In the genomic region with DNA sequence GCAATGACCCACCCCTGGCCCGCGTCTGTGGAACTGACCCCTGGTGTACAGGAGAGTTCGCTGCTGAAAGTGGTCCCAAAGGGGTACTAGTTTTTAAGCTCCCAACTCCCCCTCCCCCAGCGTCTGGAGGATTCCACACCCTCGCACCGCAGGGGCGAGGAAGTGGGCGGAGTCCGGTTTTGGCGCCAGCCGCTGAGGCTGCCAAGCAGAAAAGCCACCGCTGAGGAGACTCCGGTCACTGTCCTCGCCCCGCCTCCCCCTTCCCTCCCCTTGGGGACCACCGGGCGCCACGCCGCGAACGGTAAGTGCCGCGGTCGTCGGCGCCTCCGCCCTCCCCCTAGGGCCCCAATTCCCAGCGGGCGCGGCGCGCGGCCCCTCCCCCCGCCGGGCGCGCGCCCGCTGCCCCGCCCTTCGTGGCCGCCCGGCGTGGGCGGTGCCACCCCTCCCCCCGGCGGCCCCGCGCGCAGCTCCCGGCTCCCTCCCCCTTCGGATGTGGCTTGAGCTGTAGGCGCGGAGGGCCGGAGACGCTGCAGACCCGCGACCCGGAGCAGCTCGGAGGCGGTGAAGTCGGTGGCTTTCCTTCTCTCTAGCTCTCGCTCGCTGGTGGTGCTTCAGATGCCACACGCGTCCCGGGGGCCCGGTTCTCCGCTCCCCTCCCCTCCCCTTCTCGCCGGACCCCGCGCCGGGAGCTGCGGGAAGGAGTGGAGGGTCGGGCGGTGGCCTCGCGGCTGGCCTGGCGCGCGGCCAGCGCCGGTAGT, we compare ENCODE assay signal across 8 cellular contexts. TPM values are rescaled to one million over a fixed set of nuclear protein-coding genes. Genes with fewer than 3 reads are reported as not detected.
DNase-seq lines count a peak whose midpoint lies in the region; ATAC-seq and TF ChIP-seq lines count a peak whose summit lies in the region.

A gene (plus strand): TSS at position 485 of the 758 bp plus-strand sequence. CDS start 1,254 bp downstream, outside the sequence.

- ATAC-seq in GM21381 (IDR thresholded peaks at IDR 0.05; ENCODE audit: unreplicated experiment) = peak; percentile 45
- ATAC-seq in activated CD8-positive, alpha-beta memory T cell treated with anti-CD3 and anti-CD28 coated beads, Interleukin-2, amount 10 ng/mL, durations not matched to agents 7 days and 5 days = peak; percentile 50

- peak within 1 kb of the TSS; percentile 99 for H3K27ac Mint-ChIP-seq in activated CD8-positive, alpha-beta memory T cell treated with anti-CD3 and anti-CD28 coated beads, Interleukin-2, amount 10 ng/mL, durations not matched to agents 7 days and 5 days
- H3K27ac Mint-ChIP-seq in endodermal cell = peak within 1 kb of the TSS; percentile 100

- CTCF ChIA-PET in activated CD8-positive, alpha-beta memory T cell treated with anti-CD3 and anti-CD28 coated beads, Interleukin-2, amount 10 ng/mL, durations not matched to agents 7 days and 5 days (lab: Charles Lee) = interaction anchor here (0.6 to 2.1 kb wide), 4 partner anchors 12 to 110 kb away, joined by 3 to 6 read pairs (median 4); no protein-coding TSS in a partner anchor

- H3K36me3 ChIP-seq in NT2/D1 (ENCODE audit: insufficient read depth, insufficient read length, low read length) (peaks cover 68% of the 10 kb centered on the region), endodermal cell (ENCODE audit: control insufficient read depth, insufficient read depth, low read length) (peaks cover 55% of the 10 kb centered on the region)

- H3K9me3 ChIP-seq in NT2/D1 (ENCODE audit: insufficient read depth, low read length) = no peaks in the 10 kb centered on the region
- H3K9me3 ChIP-seq in endodermal cell (ENCODE audit: control insufficient read depth, low read length) = no peaks in the 10 kb centered on the region

- peaks cover 3% of the 10 kb centered on the region for H3K4me1 ChIP-seq in NT2/D1 (ENCODE audit: insufficient read depth, insufficient read length)
- H3K4me1 ChIP-seq in endodermal cell (ENCODE audit: control insufficient read depth, insufficient read depth, low read length) = no peaks in the 10 kb centered on the region

- TF ChIP-seq CTCF in endodermal cell (conservative IDR thresholded peaks at IDR 0.05) = no peak

- peak; percentile 97 for DNase-seq in COR-L47 (lab: John Stamatoyannopoulos, UW)
- DNase-seq in HUDEP-2 (lab: John Stamatoyannopoulos, UW; ENCODE audit: unreplicated experiment in 76 of 76) = peak; percentile 47 to 97 (median 90)
- peak; percentile 97 for DNase-seq in NT2/D1 (ENCODE audit: low read depth, low spot score)
- DNase-seq in activated CD8-positive, alpha-beta memory T cell treated with anti-CD3 and anti-CD28 coated beads, Interleukin-2, amount 10 ng/mL, durations not matched to agents 7 days and 5 days = peak; percentile 97
- peak; percentile 98 for DNase-seq in endodermal cell
- peak; percentile 98 for DNase-seq in mesenteric fat pad (ENCODE audit: low spot score)
- DNase-seq in stimulated activated CD8-positive, alpha-beta memory T cell treated with anti-CD3 and anti-CD28 coated beads, Interleukin-15, amount 100 ng/mL, for 24 hours (ENCODE audit: low read depth) = peak; percentile 77

- peak within 1 kb of the TSS; percentile 99 for H3K27ac ChIP-seq in endodermal cell (ENCODE audit: low read depth, low read length)

- peaks cover 8% of the 10 kb centered on the region for H3K27me3 Mint-ChIP-seq in activated CD8-positive, alpha-beta memory T cell treated with anti-CD3 and anti-CD28 coated beads, Interleukin-2, amount 10 ng/mL, durations not matched to agents 7 days and 5 days
- no peaks in the 10 kb centered on the region for H3K27me3 Mint-ChIP-seq in endodermal cell (ENCODE audit: insufficient read depth)

- H3K9ac ChIP-seq in NT2/D1 (ENCODE audit: insufficient read length, low read depth) (peak within 1 kb of the TSS; percentile 100), endodermal cell (ENCODE audit: extremely low read depth, low read length, poor library complexity, severe bottlenecking) (peak within 1 kb of the TSS; percentile 100)

- H3K4me3 ChIP-seq in NT2/D1 (ENCODE audit: insufficient read length, low read depth) (peak within 1 kb of the TSS; percentile 99), endodermal cell (ENCODE audit: low read length) (peak within 1 kb of the TSS; percentile 98)

- H3K9me3 Mint-ChIP-seq in activated CD8-positive, alpha-beta memory T cell treated with anti-CD3 and anti-CD28 coated beads, Interleukin-2, amount 10 ng/mL, durations not matched to agents 7 days and 5 days (ENCODE audit: low read depth) = no peaks in the 10 kb centered on the region
- no peaks in the 10 kb centered on the region for H3K9me3 Mint-ChIP-seq in endodermal cell

- 0% methylated on average over 70 of the region's 84 CpGs; no CpG with 5 or more reads in 1 of the 2 experiments for WGBS in endodermal cell (ENCODE audit: insufficient coverage in 1 of 2, insufficient read length in 1 of 2), 2 experiments

- peak within 1 kb of the TSS; percentile 100 for H3K4me3 Mint-ChIP-seq in activated CD8-positive, alpha-beta memory T cell treated with anti-CD3 and anti-CD28 coated beads, Interleukin-2, amount 10 ng/mL, durations not matched to agents 7 days and 5 days
- peak within 1 kb of the TSS; percentile 100 for H3K4me3 Mint-ChIP-seq in endodermal cell

- H3K27me3 ChIP-seq in NT2/D1 (ENCODE audit: insufficient read depth, insufficient read length) (no peaks in the 10 kb centered on the region), endodermal cell (ENCODE audit: control insufficient read depth, insufficient read depth, low read length, poor library complexity, severe bottlenecking) (no peaks in the 10 kb centered on the region)

- peaks cover 74% of the 10 kb centered on the region for H3K36me3 Mint-ChIP-seq in activated CD8-positive, alpha-beta memory T cell treated with anti-CD3 and anti-CD28 coated beads, Interleukin-2, amount 10 ng/mL, durations not matched to agents 7 days and 5 days
- H3K36me3 Mint-ChIP-seq in endodermal cell (ENCODE audit: low read depth) = peaks cover 72% of the 10 kb centered on the region

- H3K4me1 Mint-ChIP-seq in activated CD8-positive, alpha-beta memory T cell treated with anti-CD3 and anti-CD28 coated beads, Interleukin-2, amount 10 ng/mL, durations not matched to agents 7 days and 5 days = peaks cover 35% of the 10 kb centered on the region
- H3K4me1 Mint-ChIP-seq in endodermal cell = peaks cover 29% of the 10 kb centered on the region

RNA-seq across cellular contexts. Expression of the gene that starts here (rescaled TPM):
- 100 to 1,000 TPM; 235 to 279 TPM for total RNA-seq in activated CD8-positive, alpha-beta memory T cell treated with anti-CD3 and anti-CD28 coated beads, Interleukin-2, amount 10 ng/mL, durations not matched to agents 7 days and 5 days
- 100 to 1,000 TPM; 213 to 219 TPM for total RNA-seq in endodermal cell
- 277 TPM for polyA plus RNA-seq in endodermal cell (2013, experiment 1 of 2)
- 276 TPM for polyA plus RNA-seq in endodermal cell (2013, experiment 2 of 2)
- 102 TPM for total RNA-seq in mesenteric fat pad

Comparison
In these comparisons a context has a peak if more than half of its experiments do, and no peak if none do; other contexts are left out.
1. Peak in every context shown above with its lines: DNase-seq, ATAC-seq, H3K4me3 ChIP-seq and H3K27ac ChIP-seq.